In genomic region chr18:54263904-54264336, GRCh38 we compare ENCODE assay signal across 9 cellular contexts. TPM values are rescaled to one million over a fixed set of nuclear protein-coding genes. Genes with fewer than 3 reads are reported as not detected.
DNase-seq lines count a peak whose midpoint lies in the region; ATAC-seq and TF ChIP-seq lines count a peak whose summit lies in the region.
"Had no signal": no experiment of that assay in that cellular context is flagged by ENCODE, and none has a peak within 500 bp of the region (broad histone marks: within the 10 kb centered on the region; RNA-seq: fewer than 3 reads in every experiment).

No MANE protein-coding gene starts in this region.

- peak overlapping the region; percentile 29 to 78 (median 74) for H3K4me3 Mint-ChIP-seq in CD4-positive, CD25-positive, alpha-beta regulatory T cell

- H3K36me3 Mint-ChIP-seq in CD4-positive, CD25-positive, alpha-beta regulatory T cell: no peaks in the 10 kb centered on the region

- TF ChIP-seq CTCF in MM.1S (IDR thresholded peaks at IDR 0.05; ENCODE audit: low read length): no peak

- peak; percentile 55 to 58 for ATAC-seq in CD4-positive, CD25-positive, alpha-beta regulatory T cell (ENCODE audit: low read depth in 2 of 2)
- ATAC-seq in GM18870 (IDR thresholded peaks at IDR 0.05; ENCODE audit: unreplicated experiment) (peak; percentile 82), HG02763 (IDR thresholded peaks at IDR 0.05; ENCODE audit: unreplicated experiment) (peak; percentile 80)

- H3F3A ChIP-seq in MM.1S (ENCODE audit: insufficient read depth, low read length): peaks cover 20% of the 10 kb centered on the region

- no peaks in the 10 kb centered on the region for H3K79me2 ChIP-seq in MM.1S (ENCODE audit: low read length)

- peak in 2 of 3 donors; percentile 24 to 71 for DNase-seq in CD4-positive, CD25-positive, alpha-beta regulatory T cell
- peak; percentile 62 for DNase-seq in MM.1S
- DNase-seq in midbrain (lab: John Stamatoyannopoulos, UW): no peak
- DNase-seq in NK-92 treated with Interleukin-12 subunit alpha and Interleukin-12 subunit beta, amount 100 ng/mL, for 24 hours (lab: John Stamatoyannopoulos, UW): no peak
- no peak for DNase-seq in iPS-NIHi7 (ENCODE audit: extremely low spot score)
- no peak for DNase-seq in cerebellar cortex (ENCODE audit: low spot score)
- DNase-seq: IMR-90 had no signal

- no peaks in the 10 kb centered on the region for H3K27me3 ChIP-seq in CD4-positive, CD25-positive, alpha-beta regulatory T cell (ENCODE audit: control insufficient read depth, insufficient read depth, low read length)
- no peaks in the 10 kb centered on the region for H3K27me3 ChIP-seq in MM.1S (replicated peaks; ENCODE audit: insufficient read depth, low read length)

- no peaks in the 10 kb centered on the region for H3K9me3 ChIP-seq in CD4-positive, CD25-positive, alpha-beta regulatory T cell (ENCODE audit: control insufficient read depth in 2 of 2, low read length in 2 of 2)
- no peaks in the 10 kb centered on the region for H3K9me3 ChIP-seq in MM.1S (replicated peaks; ENCODE audit: insufficient read depth, low read length)

- peak overlapping the region; percentile 73 for H3K4me3 ChIP-seq in CD4-positive, CD25-positive, alpha-beta regulatory T cell (ENCODE audit: low read depth, low read length)
- H3K4me3 ChIP-seq in MM.1S (ENCODE audit: low read length): peak overlapping the region; percentile 16; the same call in 1 of the 2 replicates

- peak overlapping the region; percentile 48 for H2AFZ ChIP-seq in MM.1S (ENCODE audit: low read length)

- H3K4me1 Mint-ChIP-seq in CD4-positive, CD25-positive, alpha-beta regulatory T cell: peaks cover 23 to 51% (median 35%) of the 10 kb centered on the region in 4 donors

- H3K9ac ChIP-seq in MM.1S (ENCODE audit: low read length): peak overlapping the region; percentile 6; the same call in 1 of the 2 replicates

- H3K27me3 Mint-ChIP-seq in CD4-positive, CD25-positive, alpha-beta regulatory T cell: no peaks in the 10 kb centered on the region

- H3K27ac Mint-ChIP-seq in CD4-positive, CD25-positive, alpha-beta regulatory T cell: peak overlapping the region; percentile 10 to 87 (median 48)

- no peaks in the 10 kb centered on the region for H3K9me2 ChIP-seq in MM.1S (replicated peaks; ENCODE audit: insufficient read depth, low read length)

- H3K4me2 ChIP-seq in MM.1S (ENCODE audit: low read depth, low read length): peak overlapping the region; percentile 84

- no peaks in the 10 kb centered on the region for H4K20me1 ChIP-seq in MM.1S (ENCODE audit: insufficient read depth, low read length)

- H3K9me3 Mint-ChIP-seq in CD4-positive, CD25-positive, alpha-beta regulatory T cell: no peaks in the 10 kb centered on the region

- peaks cover 27% of the 10 kb centered on the region for H3K4me1 ChIP-seq in CD4-positive, CD25-positive, alpha-beta regulatory T cell (ENCODE audit: control insufficient read depth, insufficient read depth, low read length, poor library complexity, severe bottlenecking)
- peaks cover 23% of the 10 kb centered on the region for H3K4me1 ChIP-seq in MM.1S (ENCODE audit: low read length)

- H3K36me3 ChIP-seq in CD4-positive, CD25-positive, alpha-beta regulatory T cell (ENCODE audit: control insufficient read depth, insufficient read depth, low read length): no peaks in the 10 kb centered on the region
- no peaks in the 10 kb centered on the region for H3K36me3 ChIP-seq in MM.1S (replicated peaks; ENCODE audit: insufficient read depth, low read length)

- peak overlapping the region; percentile 59 for H3K27ac ChIP-seq in CD4-positive, CD25-positive, alpha-beta regulatory T cell (ENCODE audit: insufficient read depth, low read length, poor library complexity, severe bottlenecking)
- H3K27ac ChIP-seq in MM.1S (ENCODE audit: low read length): peak overlapping the region; percentile 60

RNA-seq across cellular contexts. Expression of gene POLI, which starts 5.4 kb away (rescaled TPM):
- 16.6 TPM for total RNA-seq in CD4-positive, CD25-positive, alpha-beta regulatory T cell
- polyA plus RNA-seq in CD4-positive, CD25-positive, alpha-beta regulatory T cell: 1 to 10 TPM; 4.1 to 8.4 (median 6.1) TPM

RNA-seq across cellular contexts. Expression of gene MBD2, which starts 39.5 kb away (rescaled TPM):
- 132 TPM for total RNA-seq in CD4-positive, CD25-positive, alpha-beta regulatory T cell
- 10 to 100 TPM in 3 of 4 donors, 1 to 10 TPM in 1; 8.4 to 26.8 (median 18.5) TPM for polyA plus RNA-seq in CD4-positive, CD25-positive, alpha-beta regulatory T cell

Comparison
In these comparisons a context has a peak if more than half of its experiments do, and no peak if none do; other contexts are left out.
1. DNase-seq: peak in CD4-positive, CD25-positive, alpha-beta regulatory T cell (2 of 3) and MM.1S (single experiment); none in midbrain (single experiment), NK-92 treated with Interleukin-12 subunit alpha and Interleukin-12 subunit beta, amount 100 ng/mL, for 24 hours (single experiment), iPS-NIHi7 (single experiment) and cerebellar cortex (single experiment).
2. Peak in every context shown above with its lines, with median percentiles within 50 percentile points of each other: ATAC-seq.